ENCODE assay signal across 1 cellular context in the genomic region with DNA sequence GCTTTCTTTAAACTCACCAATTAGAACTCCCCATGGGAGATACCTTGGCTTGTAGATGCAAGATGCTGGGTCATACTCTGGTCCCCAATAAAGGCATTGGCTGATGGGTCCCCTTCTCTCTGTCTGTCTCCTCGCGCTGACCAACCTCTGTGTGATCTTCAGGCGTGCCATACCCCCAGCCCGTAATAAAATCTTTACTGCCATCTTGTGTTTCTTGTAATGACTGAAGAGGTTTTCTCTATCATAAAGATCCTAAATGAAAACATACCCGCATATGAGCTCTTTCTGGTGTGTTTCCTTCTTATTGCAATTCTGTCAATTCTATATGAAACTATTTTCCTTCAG.
TF ChIP-seq lines count a peak whose summit lies in the region.

No MANE protein-coding gene starts in this region.

TF ChIP-seq in K562, 482 proteins besides CTCF, POLR2A, EP300 and RAD21 (continued from another document):
- TF ChIP-seq YY1 (IDR thresholded peaks at IDR 0.05; ENCODE audit: borderline replicate concordance in 1 of 3, control insufficient read depth in 1 of 3, extremely low read depth in 1 of 3, insufficient read depth in 3 of 3, insufficient read length in 1 of 3, insufficient replicate concordance in 2 of 3, low read depth in 1 of 3, low read length in 2 of 3) (peak in 1 of 3 experiments; percentile 30), NFYB (IDR thresholded peaks at IDR 0.05; ENCODE audit: extremely low read depth, insufficient read length) (peak; percentile 21), RBBP5 (IDR thresholded peaks at IDR 0.05; ENCODE audit: borderline replicate concordance, insufficient read depth, low read length, poor library complexity, severe bottlenecking) (peak; percentile 2), EHMT2 (IDR thresholded peaks at IDR 0.05) (0 out of 2 replicates have a peak, but pooled peaks have one; percentile 50), TFAP4 (CRISPR knock-in tag; IDR thresholded peaks at IDR 0.05; ENCODE audit: borderline replicate concordance) (peak; percentile 5; the same call in 1 of the 2 replicates), FOSL1 (tag; conservative IDR thresholded peaks at IDR 0.05) (peak; percentile 16; the same call in 1 of the 2 replicates), KDM5B (IDR thresholded peaks at IDR 0.05; ENCODE audit: insufficient replicate concordance, low read depth, low read length) (peak; percentile 57)
